Comparison of ENCODE assay signal across 12 cellular contexts in genomic region chr2:96427917-96428316, GRCh38.
DNase-seq lines count a peak whose midpoint lies in the region; ATAC-seq, FAIRE-seq and TF ChIP-seq lines count a peak whose summit lies in the region.
"Had no signal": no experiment of that assay in that cellular context is flagged by ENCODE, and none has a peak within 500 bp of the region (broad histone marks: within the 10 kb centered on the region; RNA-seq: fewer than 3 reads in every experiment).

No MANE protein-coding gene starts in this region.

- DNase-seq in A549 (ENCODE audit: low read depth in 1 of 2, low spot score in 1 of 2) (peak; percentile 57 to 83), GM04504 (ENCODE audit: low read depth) (peak; percentile 36), SJSA1 (ENCODE audit: low read depth in 1 of 2, low spot score in 2 of 2) (peak; percentile 40 to 46), glomerular visceral epithelial cell (ENCODE audit: extremely low spot score) (peak; percentile 84), cerebellar nuclear complex (lab: John Stamatoyannopoulos, UW) (no peak), COR-L47 (lab: John Stamatoyannopoulos, UW) (no peak), UCSD-AML1 (lab: John Stamatoyannopoulos, UW; ENCODE audit: unreplicated experiment) (no peak)
- DNase-seq: effector CD8-positive, alpha-beta T cell; NCI-H748 treated with DMSO at 0.1 percent for 48 hours; upper lobe of left lung had no signal

- H3K27ac ChIP-seq in A549: peak overlapping the region; percentile 46 to 73; a peak in 4 of 6 replicates
- no peak overlapping the region for H3K27ac ChIP-seq in SJSA1
- H3K27ac ChIP-seq: upper lobe of left lung had no signal

- H3K9me3 ChIP-seq in A549 (no peaks in the 10 kb centered on the region), SJSA1 (replicated peaks) (no peaks in the 10 kb centered on the region)

- WGBS in A549 (ENCODE audit: missing lambda C conversion rate): 0% methylated on average over 1 of the region's 1 CpG

- no peak overlapping the region for H3K4me3 ChIP-seq in A549
- no peak overlapping the region for H3K4me3 ChIP-seq in SJSA1
- H3K4me3 ChIP-seq: lung, upper lobe of left lung had no signal

- TF ChIP-seq EP300 in A549 (IDR thresholded peaks at IDR 0.05): no peak

- no peak for FAIRE-seq in A549 (lab: Jason Lieb, UNC)

- no peak for TF ChIP-seq POLR2A in A549 (IDR thresholded peaks at IDR 0.05; ENCODE audit: low read length)

- TF ChIP-seq CTCF in A549 (IDR thresholded peaks at IDR 0.05): no peak

- POLR2A ChIA-PET in A549 (lab: Yijun Ruan, JAX): no interaction called here

- peak overlapping the region; percentile 33 for H3K4me2 ChIP-seq in A549

- CTCF ChIA-PET in A549 (lab: Yijun Ruan, JAX): interaction anchor here (1.0 to 1.9 kb wide), 4 partner anchors 14 to 48 kb away, joined by 3 to 9 read pairs (median 4); no protein-coding TSS in a partner anchor

- no peaks in the 10 kb centered on the region for H3K36me3 ChIP-seq in SJSA1
- H3K36me3 ChIP-seq: upper lobe of left lung had no signal

- ATAC-seq in A549 (peak; percentile 96 to 99), HG03095 (IDR thresholded peaks at IDR 0.05; ENCODE audit: unreplicated experiment) (no peak)

- H3K27me3 ChIP-seq in SJSA1 (replicated peaks): no peaks in the 10 kb centered on the region
- H3K27me3 ChIP-seq: upper lobe of left lung had no signal

- no peak for TF ChIP-seq RAD21 in A549 (conservative IDR thresholded peaks at IDR 0.05 in 1 of 2, IDR thresholded peaks at IDR 0.05 in 1 of 2)

- H3K4me1 ChIP-seq in A549 (peaks cover 31% of the 10 kb centered on the region), SJSA1 (replicated peaks) (peaks cover 9% of the 10 kb centered on the region)
- H3K4me1 ChIP-seq: upper lobe of left lung had no signal

TF ChIP-seq in A549, 52 proteins besides CTCF, POLR2A, EP300 and RAD21:
- TF ChIP-seq PHF8 (IDR thresholded peaks at IDR 0.05; ENCODE audit: borderline replicate concordance, low read depth) (no peak), HEYL (CRISPR knock-in tag; IDR thresholded peaks at IDR 0.05) (no peak), JUN (IDR thresholded peaks at IDR 0.05) (0 out of 5 replicates have a peak, but pooled peaks of 1 of the 2 experiments have one; percentile 27), MAX (IDR thresholded peaks at IDR 0.05) (no peak), EHMT2 (IDR thresholded peaks at IDR 0.05; ENCODE audit: low read depth) (no peak), CEBPB (IDR thresholded peaks at IDR 0.05) (peak; percentile 40 to 57; a peak in 2 of 4 replicates), TFCP2L1 (CRISPR knock-in tag; IDR thresholded peaks at IDR 0.05) (no peak), USF2 (IDR thresholded peaks at IDR 0.05) (no peak), RNF2 (IDR thresholded peaks at IDR 0.05; ENCODE audit: borderline replicate concordance, low read depth) (no peak), ELK1 (IDR thresholded peaks at IDR 0.05; ENCODE audit: low read depth, low read length) (no peak), NR3C1 (IDR thresholded peaks at IDR 0.05) (no peak), HOXB5 (CRISPR knock-in tag; IDR thresholded peaks at IDR 0.05) (no peak), CHD2 (IDR thresholded peaks at IDR 0.05; ENCODE audit: low read length, partially characterized antibody) (no peak), FOSL2 (IDR thresholded peaks at IDR 0.05) (peak; percentile 58; the same call in 1 of the 2 replicates), FOSL2 (CRISPR knock-in tag; IDR thresholded peaks at IDR 0.05) (peak; percentile 92), CBX8 (IDR thresholded peaks at IDR 0.05) (no peak), JUNB (IDR thresholded peaks at IDR 0.05) (peak; percentile 75), ZNF302 (CRISPR knock-in tag; IDR thresholded peaks at IDR 0.05) (no peak), HOXB13 (CRISPR knock-in tag; IDR thresholded peaks at IDR 0.05; ENCODE audit: low read depth) (no peak), GATA3 (IDR thresholded peaks at IDR 0.05; ENCODE audit: borderline replicate concordance) (no peak), BHLHE40 (IDR thresholded peaks at IDR 0.05; ENCODE audit: low read depth, low read length) (no peak), SMC3 (IDR thresholded peaks at IDR 0.05) (no peak), EHF (CRISPR knock-in tag; IDR thresholded peaks at IDR 0.05) (no peak), ZC3H11A (IDR thresholded peaks at IDR 0.05) (no peak), MYC (IDR thresholded peaks at IDR 0.05; ENCODE audit: borderline replicate concordance, low read length) (no peak)
- TF ChIP-seq, protein P1, sequence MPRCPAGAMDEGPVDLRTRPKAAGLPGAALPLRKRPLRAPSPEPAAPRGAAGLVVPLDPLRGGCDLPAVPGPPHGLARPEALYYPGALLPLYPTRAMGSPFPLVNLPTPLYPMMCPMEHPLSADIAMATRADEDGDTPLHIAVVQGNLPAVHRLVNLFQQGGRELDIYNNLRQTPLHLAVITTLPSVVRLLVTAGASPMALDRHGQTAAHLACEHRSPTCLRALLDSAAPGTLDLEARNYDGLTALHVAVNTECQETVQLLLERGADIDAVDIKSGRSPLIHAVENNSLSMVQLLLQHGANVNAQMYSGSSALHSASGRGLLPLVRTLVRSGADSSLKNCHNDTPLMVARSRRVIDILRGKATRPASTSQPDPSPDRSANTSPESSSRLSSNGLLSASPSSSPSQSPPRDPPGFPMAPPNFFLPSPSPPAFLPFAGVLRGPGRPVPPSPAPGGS (IDR thresholded peaks at IDR 0.05): no peak
- TF ChIP-seq, protein P2, sequence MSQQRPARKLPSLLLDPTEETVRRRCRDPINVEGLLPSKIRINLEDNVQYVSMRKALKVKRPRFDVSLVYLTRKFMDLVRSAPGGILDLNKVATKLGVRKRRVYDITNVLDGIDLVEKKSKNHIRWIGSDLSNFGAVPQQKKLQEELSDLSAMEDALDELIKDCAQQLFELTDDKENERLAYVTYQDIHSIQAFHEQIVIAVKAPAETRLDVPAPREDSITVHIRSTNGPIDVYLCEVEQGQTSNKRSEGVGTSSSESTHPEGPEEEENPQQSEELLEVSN (IDR thresholded peaks at IDR 0.05; ENCODE audit: borderline replicate concordance, low read depth): no peak

Comparison
In these comparisons a context has a peak if more than half of its experiments do, and no peak if none do; other contexts are left out.
1. DNase-seq: peak in A549 (2 of 2), GM04504 (single experiment), SJSA1 (2 of 2) and glomerular visceral epithelial cell (single experiment); none in cerebellar nuclear complex (0 of 2), COR-L47 (single experiment) and UCSD-AML1 (single experiment).